ENCODE assay signal across 19 cellular contexts in genomic region chr3:106097817-106098410, GRCh38.
"Had no signal": no experiment of that assay in that cellular context is flagged by ENCODE, and none has a peak within 500 bp of the region (broad histone marks: within the 10 kb centered on the region; RNA-seq: fewer than 3 reads in every experiment).

No MANE protein-coding gene starts in this region.

- DNase-seq: activated CD4-positive, alpha-beta T cell treated with anti-CD3 and anti-CD28 coated beads for 1 hour; activated CD4-positive, alpha-beta T cell treated with anti-CD3 and anti-CD28 coated beads, Interleukin-2, amount 50 U/mL, for 4 hours; activated naive CD4-positive, alpha-beta T cell treated with anti-CD3 and anti-CD28 coated beads for 36 hours; activated T-cell treated with anti-CD3 and anti-CD28 coated beads for 4 hours; amniotic stem cell; effector CD8-positive, alpha-beta T cell; kidney; lower lobe of right lung; midbrain; stimulated activated CD4-positive, alpha-beta T cell treated with anti-CD3 and anti-CD28 coated beads, Interleukin-12 subunit alpha, Interleukin-12 subunit beta, amount 100 ng/mL, for 4 hours; stimulated activated CD4-positive, alpha-beta T cell treated with anti-CD3 and anti-CD28 coated beads, Interleukin-2, amount 100 ng/mL, for 24 hours; stomach had no signal

- H3K9ac ChIP-seq: neural progenitor cell, parathyroid adenoma had no signal

- ATAC-seq: lower lobe of right lung had no signal

- H3K4me3 ChIP-seq: hepatocyte, lower lobe of right lung, neural progenitor cell, stomach, thoracic aorta had no signal

- H3K4me3 Mint-ChIP-seq: activated naive CD4-positive, alpha-beta T cell treated with anti-CD3 and anti-CD28 coated beads for 36 hours; brain; central memory CD8-positive, alpha-beta T cell; neural progenitor cell had no signal

- H3K4me1 Mint-ChIP-seq: brain; central memory CD8-positive, alpha-beta T cell; neural progenitor cell had no signal

- H3K9me3 ChIP-seq: lower lobe of right lung had no signal

- H3K4me1 ChIP-seq: lower lobe of right lung, neural progenitor cell, parathyroid adenoma had no signal

- H2AFZ ChIP-seq: hepatocyte, neural progenitor cell, parathyroid adenoma had no signal

- H3K27ac Mint-ChIP-seq: neural progenitor cell had no signal

- H3K27me3 Mint-ChIP-seq: central memory CD8-positive, alpha-beta T cell had no signal

- H3K36me3 ChIP-seq: lower lobe of right lung, neural progenitor cell, stomach, thoracic aorta had no signal

- H3K27me3 ChIP-seq: hepatocyte, neural progenitor cell, stomach had no signal

- H3K79me2 ChIP-seq: hepatocyte, parathyroid adenoma had no signal

- H3K4me2 ChIP-seq: hepatocyte, neural progenitor cell had no signal

- H3K27ac ChIP-seq: hepatocyte, lower lobe of right lung, neural progenitor cell, parathyroid adenoma, stomach, thoracic aorta, VCaP had no signal
